ENCODE assay signal across 18 cellular contexts in genomic region chr22:48944433-48944755, GRCh38.
A peak's percentile ranks its signal among the peaks of the same experiment; 100 is the strongest.
DNase-seq lines count a peak whose midpoint lies in the region; ATAC-seq, FAIRE-seq and TF ChIP-seq lines count a peak whose summit lies in the region.
"Had no signal": no experiment of that assay in that cellular context is flagged by ENCODE, and none has a peak within 500 bp of the region (broad histone marks: within the 10 kb centered on the region; RNA-seq: fewer than 3 reads in every experiment).

No MANE protein-coding gene starts in this region.

- no peaks in the 10 kb centered on the region for H3K36me3 ChIP-seq in H7 (replicated peaks; ENCODE audit: control insufficient read depth, insufficient read depth, low read length)
- no peaks in the 10 kb centered on the region for H3K36me3 ChIP-seq in Peyer's patch
- no peaks in the 10 kb centered on the region for H3K36me3 ChIP-seq in H1 (ENCODE audit: control insufficient read depth in 2 of 4, insufficient read depth in 4 of 4, low read length in 3 of 4)
- no peaks in the 10 kb centered on the region for H3K36me3 ChIP-seq in trophoblast cell (ENCODE audit: control insufficient read depth in 1 of 2, insufficient read depth in 2 of 2, low read length in 2 of 2)
- no peaks in the 10 kb centered on the region for H3K36me3 ChIP-seq in thyroid gland

- no peak overlapping the region for H3K27ac ChIP-seq in Peyer's patch
- H3K27ac ChIP-seq in H1 (ENCODE audit: low read depth, low read length) = no peak overlapping the region
- H3K27ac ChIP-seq in trophoblast cell (ENCODE audit: low read depth, low read length) = no peak overlapping the region
- no peak overlapping the region for H3K27ac ChIP-seq in thyroid gland
- H3K27ac ChIP-seq: PC-9 had no signal

- intact Hi-C loops in sciatic nerve (cut with DNase I) (no loop called here), thyroid gland (cut with DNase I) (no loop called here)

- no peak overlapping the region for H3K14ac ChIP-seq in H1 (ENCODE audit: insufficient read length)
- no peak overlapping the region for H3K14ac ChIP-seq in trophoblast cell (ENCODE audit: low read length)

- no peaks in the 10 kb centered on the region for H4K20me1 ChIP-seq in H1 (replicated peaks in 1 of 2; ENCODE audit: control insufficient read depth in 1 of 2, insufficient read depth in 2 of 2, low read length in 2 of 2)

- H2AFZ ChIP-seq in H1 (ENCODE audit: low read length) (no peak overlapping the region), trophoblast cell (ENCODE audit: insufficient read depth, low read length, poor library complexity) (no peak overlapping the region)
- H2AFZ ChIP-seq: GM23338, PC-9 had no signal

- no peak overlapping the region for H3K56ac ChIP-seq in H1 (replicated peaks; ENCODE audit: insufficient read length, low read depth, low read length)

- ATAC-seq in sciatic nerve = no peak

- H4K8ac ChIP-seq in H1 (ENCODE audit: extremely low read depth, insufficient read depth, low read length) = 0 out of 2 replicates have a peak overlapping the region, but pooled peaks have one; percentile 14
- no peak overlapping the region for H4K8ac ChIP-seq in trophoblast cell (ENCODE audit: low read depth, low read length)

- POLR2A ChIA-PET in H1 (lab: Charles Lee; ENCODE audit: partially characterized antibody) = no interaction called here

- H2BK120ac ChIP-seq in H1 (replicated peaks; ENCODE audit: low read depth, low read length) (no peak overlapping the region), trophoblast cell (ENCODE audit: insufficient read depth, low read length, poor library complexity) (no peak overlapping the region)

- H4K91ac ChIP-seq in H1 (replicated peaks; ENCODE audit: insufficient read length, low read length) (no peak overlapping the region), trophoblast cell (ENCODE audit: low read depth, low read length) (no peak overlapping the region)

- H3K4me2 ChIP-seq in H1 (ENCODE audit: insufficient read depth in 1 of 2, low read depth in 2 of 2, low read length in 2 of 2) = no peak overlapping the region
- H3K4me2 ChIP-seq in trophoblast cell (ENCODE audit: low read length) = no peak overlapping the region
- H3K4me2 ChIP-seq: GM23338, PC-9 had no signal

- H3K18ac ChIP-seq in H1 (ENCODE audit: extremely low read depth, low read length) = no peak overlapping the region
- no peak overlapping the region for H3K18ac ChIP-seq in trophoblast cell (ENCODE audit: low read length)

- DNase-seq in H7 (peak; percentile 37), Peyer's patch (peak in 2 of 3 donors; percentile 1 to 22), H1 (ENCODE audit: low read depth in 1 of 2, low spot score in 2 of 2) (no peak), sciatic nerve (ENCODE audit: low spot score) (peak; percentile 39), NCI-H2107 (lab: John Stamatoyannopoulos, UW) (no peak), trophoblast cell (no peak), thyroid gland (no peak)
- DNase-seq: ACHN, GF-D8, KG1, NCI-H1436, NCI-H2029, NCI-H2171 treated with DMSO at 0.1 percent for 48 hours, NCI-H510A had no signal

- H3K9ac ChIP-seq in H1 (replicated peaks in 1 of 4; ENCODE audit: extremely low read depth in 1 of 4, low read depth in 3 of 4, low read length in 3 of 4) (no peak overlapping the region), trophoblast cell (ENCODE audit: low read length) (no peak overlapping the region)

- FAIRE-seq in H1 (lab: Jason Lieb, UNC) = no peak
- FAIRE-seq: GM12891, GM18507 had no signal

- TF ChIP-seq CTCF in Peyer's patch (IDR thresholded peaks at IDR 0.05) (no peak), H1 (IDR thresholded peaks at IDR 0.05; ENCODE audit: control extremely low read depth in 1 of 3, insufficient read depth in 1 of 3, low read depth in 1 of 3, low read length in 3 of 3) (no peak), thyroid gland (IDR thresholded peaks at IDR 0.05) (no peak)

- no peak overlapping the region for H2BK15ac ChIP-seq in H1 (ENCODE audit: low read length)

- H2BK12ac ChIP-seq in H1 (ENCODE audit: low read depth, low read length) (no peak overlapping the region), trophoblast cell (ENCODE audit: low read length) (no peak overlapping the region)

- H3K23me2 ChIP-seq in H1 (ENCODE audit: low read depth, low read length) = peaks cover 3% of the 10 kb centered on the region; the same call in 1 of the 2 replicates

- H2BK5ac ChIP-seq in H1 (ENCODE audit: low read depth, low read length) (no peak overlapping the region), trophoblast cell (ENCODE audit: low read depth, low read length, poor library complexity) (no peak overlapping the region)

- H4K12ac ChIP-seq in trophoblast cell (ENCODE audit: low read depth, low read length) = no peak overlapping the region

- H3K4me3 ChIP-seq in H7 (ENCODE audit: insufficient read depth, low read depth, low read length) (no peak overlapping the region), Peyer's patch (no peak overlapping the region), H1 (ENCODE audit: extremely low read depth in 1 of 4, insufficient read depth in 2 of 4, low read depth in 3 of 4, low read length in 4 of 4) (no peak overlapping the region), trophoblast cell (ENCODE audit: low read depth, low read length) (no peak overlapping the region), thyroid gland (replicated peaks in 1 of 3) (no peak overlapping the region)
- H3K4me3 ChIP-seq: GM23338, PC-9 had no signal

- TF ChIP-seq RAD21 in H1 (IDR thresholded peaks at IDR 0.05 in 1 of 2, conservative IDR thresholded peaks at IDR 0.05 in 1 of 2; ENCODE audit: low read depth in 2 of 2, low read length in 2 of 2) = no peak

- H3K23ac ChIP-seq in H1 (ENCODE audit: insufficient read length) (no peak overlapping the region), trophoblast cell (ENCODE audit: low read length) (no peak overlapping the region)

- TF ChIP-seq EP300 in H1 (IDR thresholded peaks at IDR 0.05; ENCODE audit: borderline replicate concordance in 1 of 2, low read depth in 2 of 2, low read length in 2 of 2) = no peak

- TF ChIP-seq POLR2A in Peyer's patch (IDR thresholded peaks at IDR 0.05) (no peak), H1 (IDR thresholded peaks at IDR 0.05; ENCODE audit: control extremely low read depth in 1 of 2, low read depth in 2 of 2, low read length in 2 of 2) (no peak), thyroid gland (IDR thresholded peaks at IDR 0.05) (no peak)

- H2AK5ac ChIP-seq in H1 (ENCODE audit: low read depth, low read length) = no peak overlapping the region
- H2AK5ac ChIP-seq in trophoblast cell (ENCODE audit: low read length) = no peak overlapping the region

- WGBS in H1 (ENCODE audit: extremely low coverage in 1 of 2, insufficient coverage in 1 of 2, insufficient read length in 1 of 2, insufficient replicate concordance in 2 of 2, low coverage in 1 of 2, low lambda C conversion rate in 2 of 2, missing lambda C conversion rate in 1 of 2), 2 experiments = 85% methylated on average over 5 of the region's 5 CpGs; no CpG with 5 or more reads in 1 of the 2 experiments
- no CpG with 5 or more reads among the region's 5 CpGs for WGBS in trophoblast cell (ENCODE audit: extremely low coverage, insufficient coverage, insufficient read length)
- WGBS in thyroid gland, 2 donors = 70 to 73% methylated on average over 5 of the region's 5 CpGs

- H4K5ac ChIP-seq in H1 (ENCODE audit: insufficient read length, low read depth, low read length) = no peak overlapping the region

- CTCF ChIA-PET in H1 (lab: Charles Lee; ENCODE audit: partially characterized antibody) = interaction anchor here (0.7 to 3.6 kb wide), 22 partner anchors 9 to 481 kb away, joined by 3 to 22 read pairs (median 6); no protein-coding TSS in a partner anchor

- H3K4me1 ChIP-seq in Peyer's patch (no peaks in the 10 kb centered on the region), H1 (replicated peaks in 1 of 4; ENCODE audit: control insufficient read depth in 3 of 4, insufficient read depth in 4 of 4, low read length in 3 of 4) (no peaks in the 10 kb centered on the region), trophoblast cell (ENCODE audit: control insufficient read depth in 1 of 2, insufficient read depth in 2 of 2, low read length in 2 of 2) (no peaks in the 10 kb centered on the region), thyroid gland (no peaks in the 10 kb centered on the region)

- H3K4ac ChIP-seq in H1 (replicated peaks; ENCODE audit: insufficient read length, low read depth, low read length) = peak overlapping the region; percentile 21
- H3K4ac ChIP-seq in trophoblast cell (ENCODE audit: low read depth, low read length) = no peak overlapping the region

- H3K9me3 ChIP-seq in Peyer's patch (no peaks in the 10 kb centered on the region), H1 (ENCODE audit: insufficient read depth in 2 of 2, low read depth in 1 of 2, low read length in 1 of 2) (no peaks in the 10 kb centered on the region), trophoblast cell (ENCODE audit: insufficient read depth, low read depth, low read length) (peaks cover 6% of the 10 kb centered on the region), thyroid gland (no peaks in the 10 kb centered on the region)

- H3K79me2 ChIP-seq in H1 (ENCODE audit: control insufficient read depth in 1 of 2, insufficient read depth in 2 of 2, low read length in 2 of 2) = no peaks in the 10 kb centered on the region
- no peaks in the 10 kb centered on the region for H3K79me2 ChIP-seq in trophoblast cell (ENCODE audit: control insufficient read depth, insufficient read depth, low read length, poor library complexity)

- H2BK20ac ChIP-seq in H1 (ENCODE audit: low read length) = no peak overlapping the region

- H3K27me3 ChIP-seq in H7 (ENCODE audit: control insufficient read depth, insufficient read depth, low read length) (no peaks in the 10 kb centered on the region), Peyer's patch (no peaks in the 10 kb centered on the region), H1 (replicated peaks in 1 of 4; ENCODE audit: control insufficient read depth in 3 of 4, extremely low read depth in 1 of 4, insufficient read depth in 3 of 4, low read length in 3 of 4) (no peaks in the 10 kb centered on the region; a peak in 2 of 7 replicates), trophoblast cell (ENCODE audit: insufficient read depth, low read length) (no peaks in the 10 kb centered on the region), thyroid gland (no peaks in the 10 kb centered on the region)

- H3K79me1 ChIP-seq in H1 (ENCODE audit: low read depth, low read length) (no peaks in the 10 kb centered on the region), trophoblast cell (ENCODE audit: low read length) (no peaks in the 10 kb centered on the region)

TF ChIP-seq in H1, 55 proteins besides CTCF, POLR2A, EP300 and RAD21:
- TF ChIP-seq ZNF274 (IDR thresholded peaks at IDR 0.05; ENCODE audit: borderline replicate concordance, extremely low read depth, low read length) (no peak), BCL11A (IDR thresholded peaks at IDR 0.05; ENCODE audit: low read depth in 2 of 2, low read length in 2 of 2) (no peak), RXRA (IDR thresholded peaks at IDR 0.05; ENCODE audit: insufficient read depth, low read depth, low read length) (no peak), NANOG (IDR thresholded peaks at IDR 0.05; ENCODE audit: insufficient read depth, low read depth, low read length, poor library complexity, severe bottlenecking) (no peak), BACH1 (IDR thresholded peaks at IDR 0.05; ENCODE audit: low read length) (no peak)

Comparison
In these comparisons a context has a peak if more than half of its experiments do, and no peak if none do; other contexts are left out.
1. DNase-seq: peak in H7 (single experiment), Peyer's patch (2 of 3) and sciatic nerve (single experiment); none in H1 (0 of 2), NCI-H2107 (single experiment), trophoblast cell (0 of 2) and thyroid gland (0 of 2).